Comparison of ENCODE assay signal across 18 cellular contexts in the genomic region with DNA sequence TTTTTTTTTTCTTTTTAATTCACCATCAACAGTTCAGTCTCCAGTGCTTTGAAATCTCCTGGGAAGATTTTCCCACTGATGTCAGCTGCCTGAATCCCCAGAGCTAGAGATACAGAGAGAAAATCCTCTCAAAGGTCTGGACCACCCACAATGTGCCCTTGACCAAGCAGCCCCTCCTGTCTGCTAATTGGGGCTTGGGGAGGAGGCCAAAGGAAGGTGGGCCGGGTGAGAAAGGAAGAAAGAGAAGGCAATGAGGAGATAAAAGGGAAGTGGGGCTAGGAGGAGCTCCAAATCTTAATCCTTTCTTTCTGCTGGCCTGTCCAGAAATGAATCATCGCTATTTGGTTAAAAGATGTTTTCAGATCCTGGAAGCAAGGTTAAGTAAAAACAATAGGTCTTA.
DNase-seq lines count a peak whose midpoint lies in the region; ATAC-seq and TF ChIP-seq lines count a peak whose summit lies in the region.
"Had no signal": no experiment of that assay in that cellular context is flagged by ENCODE, and none has a peak within 500 bp of the region (broad histone marks: within the 10 kb centered on the region; RNA-seq: fewer than 3 reads in every experiment).

No MANE protein-coding gene starts in this region.

- no peaks in the 10 kb centered on the region for H3K27me3 Mint-ChIP-seq in stimulated activated naive B cell treated with anti-CD40 and anti-IgM and Interleukin-4, amounts not matched to agents 10 μg/mL and 1 μg/mL and 100 μg/mL, for 72 hours

- no peaks in the 10 kb centered on the region for H3K9me3 ChIP-seq in OCI-LY3 (ENCODE audit: insufficient read depth, low read length)
- no peaks in the 10 kb centered on the region for H3K9me3 ChIP-seq in ovary
- H3K9me3 ChIP-seq: BE2C had no signal

- H4K20me1 ChIP-seq in OCI-LY3 (ENCODE audit: insufficient read depth, low read length) = no peaks in the 10 kb centered on the region

- H3K4me2 ChIP-seq in OCI-LY3 (ENCODE audit: low read length) = peak overlapping the region; percentile 36; the same call in 1 of the 2 replicates

- no peak overlapping the region for H3K4me3 Mint-ChIP-seq in stimulated activated naive B cell treated with anti-CD40 and anti-IgM and Interleukin-4, amounts not matched to agents 10 μg/mL and 1 μg/mL and 100 μg/mL, for 72 hours
- H3K4me3 Mint-ChIP-seq: CD8-positive, alpha-beta T cell had no signal

- H3K4me1 ChIP-seq in OCI-LY3 (ENCODE audit: low read length) (peaks cover 17% of the 10 kb centered on the region), ovary (ENCODE audit: insufficient read depth) (peaks cover 3% of the 10 kb centered on the region)
- H3K4me1 ChIP-seq: BE2C had no signal

- no peak for TF ChIP-seq EP300 in ovary (IDR thresholded peaks at IDR 0.05)

- H3K27ac ChIP-seq in OCI-LY3 (ENCODE audit: low read length) = no peak overlapping the region
- no peak overlapping the region for H3K27ac ChIP-seq in ovary
- H3K27ac ChIP-seq: HL-60 had no signal

- no peaks in the 10 kb centered on the region for H3K4me1 Mint-ChIP-seq in stimulated activated naive B cell treated with anti-CD40 and anti-IgM and Interleukin-4, amounts not matched to agents 10 μg/mL and 1 μg/mL and 100 μg/mL, for 72 hours

- peak overlapping the region; percentile 57 for H3K27ac Mint-ChIP-seq in stimulated activated naive B cell treated with anti-CD40 and anti-IgM and Interleukin-4, amounts not matched to agents 10 μg/mL and 1 μg/mL and 100 μg/mL, for 72 hours
- H3K27ac Mint-ChIP-seq: CD8-positive, alpha-beta T cell had no signal

- H3K36me3 Mint-ChIP-seq in stimulated activated naive B cell treated with anti-CD40 and anti-IgM and Interleukin-4, amounts not matched to agents 10 μg/mL and 1 μg/mL and 100 μg/mL, for 72 hours = no peaks in the 10 kb centered on the region
- H3K36me3 Mint-ChIP-seq: CD8-positive, alpha-beta T cell had no signal

- no peak for TF ChIP-seq CTCF in OCI-LY3 (IDR thresholded peaks at IDR 0.05; ENCODE audit: low read depth, low read length)
- no peak for TF ChIP-seq CTCF in ovary (IDR thresholded peaks at IDR 0.05)

- H3K9me3 Mint-ChIP-seq in stimulated activated naive B cell treated with anti-CD40 and anti-IgM and Interleukin-4, amounts not matched to agents 10 μg/mL and 1 μg/mL and 100 μg/mL, for 72 hours = peaks cover 1 to 4% of the 10 kb centered on the region in 2 donors
- H3K9me3 Mint-ChIP-seq: CD8-positive, alpha-beta T cell had no signal

- no peak overlapping the region for H3K9ac ChIP-seq in OCI-LY3 (ENCODE audit: low read length)

- ATAC-seq in stimulated activated naive B cell treated with anti-CD40 and anti-IgM and Interleukin-4, amounts not matched to agents 10 μg/mL and 1 μg/mL and 100 μg/mL, for 72 hours (replicated peaks) = no peak
- ATAC-seq in HG02884 (IDR thresholded peaks at IDR 0.05; ENCODE audit: unreplicated experiment) = no peak
- ATAC-seq: CD8-positive, alpha-beta T cell had no signal

- DNase-seq in NOMO-1 (lab: John Stamatoyannopoulos, UW; ENCODE audit: unreplicated experiment in 2 of 2) (peak; percentile 11 to 52), NOMO-1 treated with dmso at 0.1 percent for 144 hours (lab: John Stamatoyannopoulos, UW; ENCODE audit: unreplicated experiment) (no peak), cerebellar cortex (ENCODE audit: low spot score) (peak; percentile 5), ovary (no peak), NCI-H2107 treated with DMSO at 0.1 percent for 48 hours (lab: John Stamatoyannopoulos, UW; ENCODE audit: unreplicated experiment) (no peak)
- no peak for DNase-seq in stimulated activated naive B cell treated with anti-CD40 and anti-IgM and Interleukin-4, amounts not matched to agents 10 μg/mL and 1 μg/mL and 100 μg/mL, for 72 hours
- DNase-seq: 8988T; BE2C; CD8-positive, alpha-beta T cell; NCI-H1092 treated with DMSO at 0.1 percent for 48 hours; NCI-H146; NCI-H2081; NCI-H446 treated with DMSO at 0.1 percent for 48 hours; NCI-H748 treated with DMSO at 0.1 percent for 48 hours; NK-92 treated with Interleukin-12 subunit alpha and Interleukin-12 subunit beta, amount 100 ng/mL, for 24 hours had no signal

- no peaks in the 10 kb centered on the region for H3K79me2 ChIP-seq in OCI-LY3 (ENCODE audit: low read length)

- WGBS in ovary, 3 donors = 26 to 37% (median 30%) methylated on average over 2 of the region's 2 CpGs

- H3K4me3 ChIP-seq in OCI-LY3 (ENCODE audit: low read length) = no peak overlapping the region
- no peak overlapping the region for H3K4me3 ChIP-seq in ovary

- no peaks in the 10 kb centered on the region for H3K36me3 ChIP-seq in OCI-LY3 (replicated peaks; ENCODE audit: low read depth, low read length)
- H3K36me3 ChIP-seq in ovary = no peaks in the 10 kb centered on the region
- H3K36me3 ChIP-seq: BE2C had no signal

- H3K27me3 ChIP-seq in OCI-LY3 (ENCODE audit: low read depth, low read length) (no peaks in the 10 kb centered on the region), ovary (no peaks in the 10 kb centered on the region)
- H3K27me3 ChIP-seq: BE2C had no signal

- no peak for TF ChIP-seq POLR2A in ovary (IDR thresholded peaks at IDR 0.05)

- intact Hi-C loops in ovary (cut with DNase I) = no loop called here

- no peak overlapping the region for H2AFZ ChIP-seq in OCI-LY3 (ENCODE audit: low read depth, low read length)

Comparison
In these comparisons a context has a peak if more than half of its experiments do, and no peak if none do; other contexts are left out.
1. DNase-seq: peak in NOMO-1 (2 of 2) and cerebellar cortex (single experiment); none in NOMO-1 treated with dmso at 0.1 percent for 144 hours (single experiment), stimulated activated naive B cell treated with anti-CD40 and anti-IgM and Interleukin-4, amounts not matched to agents 10 μg/mL and 1 μg/mL and 100 μg/mL, for 72 hours (single experiment), ovary (0 of 5) and NCI-H2107 treated with DMSO at 0.1 percent for 48 hours (single experiment).